Comparison of ENCODE assay signal across 1 cellular context in genomic region chr20:5973971-5974370, GRCh38.
TF ChIP-seq lines count a peak whose summit lies in the region.

No MANE protein-coding gene starts in this region.

TF ChIP-seq in HepG2, 621 proteins besides CTCF, POLR2A, EP300 and RAD21:
- TF ChIP-seq ELF1 (CRISPR knock-in tag; IDR thresholded peaks at IDR 0.05) (no peak), ZNF17 (CRISPR knock-in tag; IDR thresholded peaks at IDR 0.05) (no peak), REL (CRISPR knock-in tag; conservative IDR thresholded peaks at IDR 0.05) (no peak), ZNF317 (CRISPR knock-in tag; IDR thresholded peaks at IDR 0.05) (no peak), ZNF225 (CRISPR knock-in tag; IDR thresholded peaks at IDR 0.05) (no peak), CEBPB (IDR thresholded peaks at IDR 0.05; ENCODE audit: borderline replicate concordance, low read depth, low read length) (no peak), AGO1 (IDR thresholded peaks at IDR 0.05; ENCODE audit: low read depth, low read length, poor library complexity, severe bottlenecking) (no peak), REST (IDR thresholded peaks at IDR 0.05; ENCODE audit: borderline replicate concordance in 1 of 2, low read depth in 1 of 2, low read length in 2 of 2) (no peak), DMAP1 (CRISPR knock-in tag; IDR thresholded peaks at IDR 0.05) (no peak), TSC22D2 (CRISPR knock-in tag; IDR thresholded peaks at IDR 0.05; ENCODE audit: borderline replicate concordance) (no peak), PRDM10 (CRISPR knock-in tag; IDR thresholded peaks at IDR 0.05; ENCODE audit: low read depth) (no peak), ZC3H13 (CRISPR knock-in tag; IDR thresholded peaks at IDR 0.05) (no peak), CSRNP1 (CRISPR knock-in tag; IDR thresholded peaks at IDR 0.05) (no peak), ZFP36L1 (CRISPR knock-in tag; IDR thresholded peaks at IDR 0.05) (no peak), TGIF2 (CRISPR knock-in tag; IDR thresholded peaks at IDR 0.05) (no peak)
